Comparison of ENCODE assay signal across 8 cellular contexts in the genomic region with DNA sequence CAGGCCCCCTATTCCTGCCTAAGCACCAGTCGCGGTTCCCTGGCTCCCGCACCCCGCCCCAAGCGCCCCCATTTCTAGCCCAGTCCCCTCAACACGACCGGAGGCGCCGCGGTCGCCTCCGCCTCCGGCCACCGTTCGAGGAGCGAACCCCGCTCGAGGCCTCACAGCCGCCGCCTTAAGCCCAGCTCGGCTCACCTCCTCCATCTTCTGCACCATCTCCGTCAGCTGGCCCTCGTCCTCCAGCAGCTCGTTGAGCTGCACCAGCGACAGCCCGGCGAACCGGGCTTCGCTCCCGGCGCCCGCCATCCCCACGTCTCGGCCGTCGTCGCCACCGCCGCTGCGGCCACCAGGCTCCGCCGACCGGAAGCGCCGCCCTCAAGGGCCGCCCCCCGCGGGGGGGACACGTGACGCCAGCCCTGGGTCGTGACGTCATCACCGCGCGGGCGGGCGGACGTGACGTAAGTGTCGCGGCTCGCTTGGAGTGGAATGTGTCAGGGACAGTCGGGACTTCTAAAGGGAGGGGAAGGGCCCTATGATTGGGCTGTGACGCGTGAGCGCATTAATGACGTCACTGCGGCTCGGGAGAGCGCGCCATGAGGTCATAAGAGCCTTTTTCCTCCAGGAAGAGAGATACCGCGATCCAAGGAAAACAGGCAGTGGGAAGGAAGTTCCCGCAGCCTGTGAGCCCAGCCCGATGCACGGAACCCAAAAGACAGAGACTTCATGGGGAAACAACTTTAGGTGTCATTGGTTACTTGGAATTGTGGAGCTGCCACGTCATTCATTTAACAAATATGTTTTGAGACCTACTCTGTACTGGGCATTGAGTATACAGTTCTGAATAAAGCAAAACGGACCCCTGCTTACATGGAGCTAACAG. TPM values are rescaled to one million over a fixed set of nuclear protein-coding genes. Genes with fewer than 3 reads are reported as not detected.
DNase-seq lines count a peak whose midpoint lies in the region; ATAC-seq and TF ChIP-seq lines count a peak whose summit lies in the region.

A gene with protein sequence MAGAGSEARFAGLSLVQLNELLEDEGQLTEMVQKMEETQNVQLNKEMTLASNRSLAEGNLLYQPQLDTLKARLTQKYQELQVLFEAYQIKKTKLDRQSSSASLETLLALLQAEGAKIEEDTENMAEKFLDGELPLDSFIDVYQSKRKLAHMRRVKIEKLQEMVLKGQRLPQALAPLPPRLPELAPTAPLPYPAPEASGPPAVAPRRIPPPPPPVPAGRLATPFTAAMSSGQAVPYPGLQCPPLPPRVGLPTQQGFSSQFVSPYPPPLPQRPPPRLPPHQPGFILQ (minus strand): TSS at position 368 of the 880 bp plus-strand sequence. CDS start 62 bp downstream, at position 306.

- no peaks in the 10 kb centered on the region for H3K27me3 ChIP-seq in WERI-Rb-1 (ENCODE audit: insufficient read depth, low read depth, severe bottlenecking)
- H3K27me3 ChIP-seq in skeletal muscle satellite cell (ENCODE audit: control insufficient read depth, insufficient read depth, low read length), result no peaks in the 10 kb centered on the region

- H3K27ac Mint-ChIP-seq in MCF 10A (ENCODE audit: low read depth, unreplicated experiment), result peak within 1 kb of the TSS; percentile 91

- H3K4me3 Mint-ChIP-seq in MCF 10A (ENCODE audit: unreplicated experiment), result peak within 1 kb of the TSS; percentile 88

- H3K4me2 ChIP-seq in skeletal muscle satellite cell (ENCODE audit: low read length), result peak within 1 kb of the TSS; percentile 94

- peak; percentile 44 for ATAC-seq in GM21526 (IDR thresholded peaks at IDR 0.05; ENCODE audit: low FRiP score, unreplicated experiment)
- no peak for ATAC-seq in GM18873 (IDR thresholded peaks at IDR 0.05; ENCODE audit: low FRiP score, unreplicated experiment)

- H3K9me3 ChIP-seq in WERI-Rb-1 (ENCODE audit: severe bottlenecking) (no peaks in the 10 kb centered on the region), iPS-18c (ENCODE audit: control insufficient read depth, insufficient read depth, low read length) (peaks cover 3% of the 10 kb centered on the region), skeletal muscle satellite cell (replicated peaks; ENCODE audit: low read length) (no peaks in the 10 kb centered on the region)

- peaks cover 11% of the 10 kb centered on the region for H3K36me3 Mint-ChIP-seq in MCF 10A (ENCODE audit: insufficient read depth, unreplicated experiment)

- peak; percentile 85 for DNase-seq in CMK (ENCODE audit: low read depth)
- DNase-seq in NCI-H1105 (lab: John Stamatoyannopoulos, UW), result peak; percentile 62
- DNase-seq in WERI-Rb-1, result peak; percentile 82
- DNase-seq in MCF 10A (ENCODE audit: unreplicated experiment), result peak; percentile 63

- intact Hi-C loops in MCF 10A (cut with micrococcal nuclease), result loop anchor here (2.0 kb wide), 1 partner anchor 27 kb away; no protein-coding TSS in a partner anchor

- H3K9ac ChIP-seq in skeletal muscle satellite cell (ENCODE audit: low read depth, low read length), result peak within 1 kb of the TSS; percentile 98

- BruUV-seq in MCF 10A (replicated peaks; lab: Mats Ljungman, UMichigan), result no TSS peak

- H3K27me3 Mint-ChIP-seq in MCF 10A (ENCODE audit: insufficient read depth, unreplicated experiment), result no peaks in the 10 kb centered on the region

- no peaks in the 10 kb centered on the region for H3K9me3 Mint-ChIP-seq in MCF 10A (ENCODE audit: unreplicated experiment)

- CTCF ChIA-PET in MCF 10A (lab: Yijun Ruan, JAX), result interaction anchor here (0.6 to 2.9 kb wide), 6 partner anchors 14 to 342 kb away, joined by 3 to 12 read pairs (median 4); no protein-coding TSS in a partner anchor

- H3K27ac ChIP-seq in WERI-Rb-1, result peak within 1 kb of the TSS; percentile 90

- TF ChIP-seq CTCF in WERI-Rb-1 (IDR thresholded peaks at IDR 0.05; ENCODE audit: low read depth, low read length) (no peak), MCF 10A (IDR thresholded peaks at IDR 0.05; ENCODE audit: unreplicated experiment) (no peak)

- H3K4me1 Mint-ChIP-seq in MCF 10A (ENCODE audit: insufficient read depth, unreplicated experiment), result peaks cover 34% of the 10 kb centered on the region

- H3K36me3 ChIP-seq in WERI-Rb-1 (peaks cover 17% of the 10 kb centered on the region), skeletal muscle satellite cell (ENCODE audit: insufficient read depth, low read length) (no peaks in the 10 kb centered on the region)

- H3K4me1 ChIP-seq in skeletal muscle satellite cell (ENCODE audit: control insufficient read depth, insufficient read depth, low read length), result peaks cover 53% of the 10 kb centered on the region

- H3K4me3 ChIP-seq in WERI-Rb-1 (ENCODE audit: low read depth, low read length) (peak within 1 kb of the TSS; percentile 95), iPS-18c (ENCODE audit: insufficient read depth, low read depth, low read length) (peak within 1 kb of the TSS; percentile 94), skeletal muscle satellite cell (ENCODE audit: low read length) (peak within 1 kb of the TSS; percentile 93)

- POLR2A ChIA-PET in MCF 10A (lab: Yijun Ruan, JAX), result interaction anchor here (0.7 to 14.8 kb wide), 15 partner anchors 9 to 337 kb away, joined by 3 to 240 read pairs (median 5); partner anchors contain the start of genes HIP1R, MPHOSPH9, MTRFR and OGFOD2

RNA-seq across cellular contexts. Expression of the gene that starts here (rescaled TPM):
- 33.8 and 37.6 TPM in 2 replicates for total RNA-seq in MCF 10A (2022)
- 19.2 and 22.1 TPM in 2 replicates for total RNA-seq in skeletal muscle satellite cell (2012; rRNA removed)
